In the genomic region with DNA sequence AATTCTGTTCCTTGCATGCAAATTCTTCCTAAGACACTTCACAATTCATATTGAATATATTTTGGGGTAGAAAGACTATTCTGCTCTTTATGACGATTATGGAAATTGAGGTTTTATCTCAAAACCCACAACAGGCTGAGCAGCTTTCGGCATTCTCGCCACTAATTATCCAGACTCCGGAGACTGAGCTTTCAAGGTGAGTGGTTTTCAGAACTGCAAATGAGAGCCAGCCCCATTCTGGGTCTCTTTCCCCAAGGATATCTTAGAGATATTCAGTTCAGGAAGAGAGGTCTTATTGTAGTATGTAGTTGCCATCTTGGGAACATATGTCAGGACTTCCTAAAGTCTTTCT, we compare ENCODE assay signal across 1 cellular context.
TF ChIP-seq lines count a peak whose summit lies in the region.

No MANE protein-coding gene starts in this region.

TF ChIP-seq in GM12878, 131 proteins besides CTCF, POLR2A, EP300 and RAD21 (continued from another document):
- TF ChIP-seq MEF2B (IDR thresholded peaks at IDR 0.05; ENCODE audit: partially characterized antibody, poor library complexity, severe bottlenecking): no peak
- TF ChIP-seq TCF3 (IDR thresholded peaks at IDR 0.05; ENCODE audit: borderline replicate concordance, insufficient read depth, low read depth, low read length): no peak
- 0 out of 2 replicates have a peak, but pooled peaks have one; percentile 7 for TF ChIP-seq ZBED1 (IDR thresholded peaks at IDR 0.05; ENCODE audit: borderline replicate concordance)
- 0 out of 2 replicates have a peak, but pooled peaks have one; percentile 0 for TF ChIP-seq CHD2 (IDR thresholded peaks at IDR 0.05; ENCODE audit: borderline replicate concordance, low read depth, low read length)
- no peak for TF ChIP-seq PAX8 (IDR thresholded peaks at IDR 0.05)
- TF ChIP-seq YBX1 (IDR thresholded peaks at IDR 0.05): no peak
- no peak; the same call in 1 of the 2 replicates for TF ChIP-seq NFIC (IDR thresholded peaks at IDR 0.05; ENCODE audit: low read depth, low read length)
- no peak for TF ChIP-seq PAX5 (IDR thresholded peaks at IDR 0.05; ENCODE audit: borderline replicate concordance, low read depth, low read length)
- no peak for TF ChIP-seq GATAD2B (conservative IDR thresholded peaks at IDR 0.05; ENCODE audit: low read depth)
- no peak for TF ChIP-seq SIX5 (IDR thresholded peaks at IDR 0.05; ENCODE audit: low read depth, low read length, severe bottlenecking)
- TF ChIP-seq, protein P1, sequence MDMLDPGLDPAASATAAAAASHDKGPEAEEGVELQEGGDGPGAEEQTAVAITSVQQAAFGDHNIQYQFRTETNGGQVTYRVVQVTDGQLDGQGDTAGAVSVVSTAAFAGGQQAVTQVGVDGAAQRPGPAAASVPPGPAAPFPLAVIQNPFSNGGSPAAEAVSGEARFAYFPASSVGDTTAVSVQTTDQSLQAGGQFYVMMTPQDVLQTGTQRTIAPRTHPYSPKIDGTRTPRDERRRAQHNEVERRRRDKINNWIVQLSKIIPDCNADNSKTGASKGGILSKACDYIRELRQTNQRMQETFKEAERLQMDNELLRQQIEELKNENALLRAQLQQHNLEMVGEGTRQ (IDR thresholded peaks at IDR 0.05; ENCODE audit: borderline replicate concordance, low read depth, low read length): no peak
- no peak for TF ChIP-seq PBX3 (IDR thresholded peaks at IDR 0.05; ENCODE audit: insufficient replicate concordance, low read depth, low read length)
- TF ChIP-seq REST (IDR thresholded peaks at IDR 0.05; ENCODE audit: low read depth, low read length): no peak
- TF ChIP-seq ASH2L (IDR thresholded peaks at IDR 0.05; ENCODE audit: borderline replicate concordance, low read depth): no peak
- TF ChIP-seq, protein P2, sequence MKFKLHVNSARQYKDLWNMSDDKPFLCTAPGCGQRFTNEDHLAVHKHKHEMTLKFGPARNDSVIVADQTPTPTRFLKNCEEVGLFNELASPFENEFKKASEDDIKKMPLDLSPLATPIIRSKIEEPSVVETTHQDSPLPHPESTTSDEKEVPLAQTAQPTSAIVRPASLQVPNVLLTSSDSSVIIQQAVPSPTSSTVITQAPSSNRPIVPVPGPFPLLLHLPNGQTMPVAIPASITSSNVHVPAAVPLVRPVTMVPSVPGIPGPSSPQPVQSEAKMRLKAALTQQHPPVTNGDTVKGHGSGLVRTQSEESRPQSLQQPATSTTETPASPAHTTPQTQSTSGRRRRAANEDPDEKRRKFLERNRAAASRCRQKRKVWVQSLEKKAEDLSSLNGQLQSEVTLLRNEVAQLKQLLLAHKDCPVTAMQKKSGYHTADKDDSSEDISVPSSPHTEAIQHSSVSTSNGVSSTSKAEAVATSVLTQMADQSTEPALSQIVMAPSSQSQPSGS (IDR thresholded peaks at IDR 0.05; ENCODE audit: low read length): no peak
- TF ChIP-seq, protein P3, sequence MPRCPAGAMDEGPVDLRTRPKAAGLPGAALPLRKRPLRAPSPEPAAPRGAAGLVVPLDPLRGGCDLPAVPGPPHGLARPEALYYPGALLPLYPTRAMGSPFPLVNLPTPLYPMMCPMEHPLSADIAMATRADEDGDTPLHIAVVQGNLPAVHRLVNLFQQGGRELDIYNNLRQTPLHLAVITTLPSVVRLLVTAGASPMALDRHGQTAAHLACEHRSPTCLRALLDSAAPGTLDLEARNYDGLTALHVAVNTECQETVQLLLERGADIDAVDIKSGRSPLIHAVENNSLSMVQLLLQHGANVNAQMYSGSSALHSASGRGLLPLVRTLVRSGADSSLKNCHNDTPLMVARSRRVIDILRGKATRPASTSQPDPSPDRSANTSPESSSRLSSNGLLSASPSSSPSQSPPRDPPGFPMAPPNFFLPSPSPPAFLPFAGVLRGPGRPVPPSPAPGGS (IDR thresholded peaks at IDR 0.05; ENCODE audit: borderline replicate concordance, insufficient read depth, low read depth, low read length, poor library complexity, severe bottlenecking): no peak
- TF ChIP-seq, protein P4, sequence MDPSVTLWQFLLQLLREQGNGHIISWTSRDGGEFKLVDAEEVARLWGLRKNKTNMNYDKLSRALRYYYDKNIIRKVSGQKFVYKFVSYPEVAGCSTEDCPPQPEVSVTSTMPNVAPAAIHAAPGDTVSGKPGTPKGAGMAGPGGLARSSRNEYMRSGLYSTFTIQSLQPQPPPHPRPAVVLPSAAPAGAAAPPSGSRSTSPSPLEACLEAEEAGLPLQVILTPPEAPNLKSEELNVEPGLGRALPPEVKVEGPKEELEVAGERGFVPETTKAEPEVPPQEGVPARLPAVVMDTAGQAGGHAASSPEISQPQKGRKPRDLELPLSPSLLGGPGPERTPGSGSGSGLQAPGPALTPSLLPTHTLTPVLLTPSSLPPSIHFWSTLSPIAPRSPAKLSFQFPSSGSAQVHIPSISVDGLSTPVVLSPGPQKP (IDR thresholded peaks at IDR 0.05; ENCODE audit: low read depth, low read length): no peak
- peak; percentile 62; the same call in 1 of the 2 replicates for TF ChIP-seq MTA2 (IDR thresholded peaks at IDR 0.05; ENCODE audit: low read depth)
- no peak for TF ChIP-seq GABPA (IDR thresholded peaks at IDR 0.05; ENCODE audit: low read depth)
- TF ChIP-seq ZNF217 (IDR thresholded peaks at IDR 0.05): no peak
- no peak for TF ChIP-seq KAT2A (conservative IDR thresholded peaks at IDR 0.05; ENCODE audit: control insufficient read depth, low read depth, low read length)
- TF ChIP-seq ZNF24 (IDR thresholded peaks at IDR 0.05): no peak
- TF ChIP-seq SIN3A (IDR thresholded peaks at IDR 0.05; ENCODE audit: low read depth, low read length): no peak
- TF ChIP-seq ZBTB40 (IDR thresholded peaks at IDR 0.05; ENCODE audit: borderline replicate concordance): 0 out of 2 replicates have a peak, but pooled peaks have one; percentile 9
- no peak for TF ChIP-seq BMI1 (IDR thresholded peaks at IDR 0.05; ENCODE audit: borderline replicate concordance)
- no peak for TF ChIP-seq HSF1 (IDR thresholded peaks at IDR 0.05; ENCODE audit: low read depth, low read length)
- TF ChIP-seq ZZZ3 (IDR thresholded peaks at IDR 0.05; ENCODE audit: control insufficient read depth, insufficient read length, low read depth): no peak
- no peak for TF ChIP-seq SUPT20H (IDR thresholded peaks at IDR 0.05; ENCODE audit: borderline replicate concordance, control insufficient read depth, low read depth, low read length)
- no peak for TF ChIP-seq HCFC1 (IDR thresholded peaks at IDR 0.05; ENCODE audit: low read length)
- TF ChIP-seq SP1 (IDR thresholded peaks at IDR 0.05; ENCODE audit: low read depth, low read length): no peak
- TF ChIP-seq ZNF384 (IDR thresholded peaks at IDR 0.05; ENCODE audit: borderline replicate concordance, low read depth, low read length): no peak
- 0 out of 2 replicates have a peak, but pooled peaks have one; percentile 8 for TF ChIP-seq NBN (IDR thresholded peaks at IDR 0.05)
